In genomic region chr4:119162174-119162573, GRCh38 we compare ENCODE assay signal across 1 cellular context.
TF ChIP-seq lines count a peak whose summit lies in the region.

No MANE protein-coding gene starts in this region.

TF ChIP-seq in HCT116, 20 proteins besides CTCF, POLR2A, EP300 and RAD21 (continued from another document):
- no peak for TF ChIP-seq ZBTB33 (IDR thresholded peaks at IDR 0.05; ENCODE audit: extremely low read depth, insufficient replicate concordance, low read length)
- TF ChIP-seq ZFX (IDR thresholded peaks at IDR 0.05): no peak
- TF ChIP-seq, protein P1, sequence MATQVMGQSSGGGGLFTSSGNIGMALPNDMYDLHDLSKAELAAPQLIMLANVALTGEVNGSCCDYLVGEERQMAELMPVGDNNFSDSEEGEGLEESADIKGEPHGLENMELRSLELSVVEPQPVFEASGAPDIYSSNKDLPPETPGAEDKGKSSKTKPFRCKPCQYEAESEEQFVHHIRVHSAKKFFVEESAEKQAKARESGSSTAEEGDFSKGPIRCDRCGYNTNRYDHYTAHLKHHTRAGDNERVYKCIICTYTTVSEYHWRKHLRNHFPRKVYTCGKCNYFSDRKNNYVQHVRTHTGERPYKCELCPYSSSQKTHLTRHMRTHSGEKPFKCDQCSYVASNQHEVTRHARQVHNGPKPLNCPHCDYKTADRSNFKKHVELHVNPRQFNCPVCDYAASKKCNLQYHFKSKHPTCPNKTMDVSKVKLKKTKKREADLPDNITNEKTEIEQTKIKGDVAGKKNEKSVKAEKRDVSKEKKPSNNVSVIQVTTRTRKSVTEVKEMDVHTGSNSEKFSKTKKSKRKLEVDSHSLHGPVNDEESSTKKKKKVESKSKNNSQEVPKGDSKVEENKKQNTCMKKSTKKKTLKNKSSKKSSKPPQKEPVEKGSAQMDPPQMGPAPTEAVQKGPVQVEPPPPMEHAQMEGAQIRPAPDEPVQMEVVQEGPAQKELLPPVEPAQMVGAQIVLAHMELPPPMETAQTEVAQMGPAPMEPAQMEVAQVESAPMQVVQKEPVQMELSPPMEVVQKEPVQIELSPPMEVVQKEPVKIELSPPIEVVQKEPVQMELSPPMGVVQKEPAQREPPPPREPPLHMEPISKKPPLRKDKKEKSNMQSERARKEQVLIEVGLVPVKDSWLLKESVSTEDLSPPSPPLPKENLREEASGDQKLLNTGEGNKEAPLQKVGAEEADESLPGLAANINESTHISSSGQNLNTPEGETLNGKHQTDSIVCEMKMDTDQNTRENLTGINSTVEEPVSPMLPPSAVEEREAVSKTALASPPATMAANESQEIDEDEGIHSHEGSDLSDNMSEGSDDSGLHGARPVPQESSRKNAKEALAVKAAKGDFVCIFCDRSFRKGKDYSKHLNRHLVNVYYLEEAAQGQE (IDR thresholded peaks at IDR 0.05; ENCODE audit: low read depth): no peak
- no peak for TF ChIP-seq YY1 (IDR thresholded peaks at IDR 0.05; ENCODE audit: extremely low read depth, insufficient replicate concordance, low read depth, low read length)
- no peak for TF ChIP-seq SIN3A (IDR thresholded peaks at IDR 0.05; ENCODE audit: low read depth)
- TF ChIP-seq, protein P2, sequence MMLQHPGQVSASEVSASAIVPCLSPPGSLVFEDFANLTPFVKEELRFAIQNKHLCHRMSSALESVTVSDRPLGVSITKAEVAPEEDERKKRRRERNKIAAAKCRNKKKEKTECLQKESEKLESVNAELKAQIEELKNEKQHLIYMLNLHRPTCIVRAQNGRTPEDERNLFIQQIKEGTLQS (IDR thresholded peaks at IDR 0.05): no peak
- no peak for TF ChIP-seq EZH2phosphoT487 (IDR thresholded peaks at IDR 0.05; ENCODE audit: borderline replicate concordance)
- no peak for TF ChIP-seq POLR2AphosphoS5 (IDR thresholded peaks at IDR 0.05; ENCODE audit: low read depth, low read length)
- no peak for TF ChIP-seq TCF7L2 (IDR thresholded peaks at IDR 0.05; ENCODE audit: borderline replicate concordance, extremely low read depth, insufficient read depth, insufficient read length)
- TF ChIP-seq EZH2 (IDR thresholded peaks at IDR 0.05): no peak
TF ChIP-seq in HCT116: peak in this region for 0.
